ENCODE assay signal across 29 cellular contexts in the genomic region with DNA sequence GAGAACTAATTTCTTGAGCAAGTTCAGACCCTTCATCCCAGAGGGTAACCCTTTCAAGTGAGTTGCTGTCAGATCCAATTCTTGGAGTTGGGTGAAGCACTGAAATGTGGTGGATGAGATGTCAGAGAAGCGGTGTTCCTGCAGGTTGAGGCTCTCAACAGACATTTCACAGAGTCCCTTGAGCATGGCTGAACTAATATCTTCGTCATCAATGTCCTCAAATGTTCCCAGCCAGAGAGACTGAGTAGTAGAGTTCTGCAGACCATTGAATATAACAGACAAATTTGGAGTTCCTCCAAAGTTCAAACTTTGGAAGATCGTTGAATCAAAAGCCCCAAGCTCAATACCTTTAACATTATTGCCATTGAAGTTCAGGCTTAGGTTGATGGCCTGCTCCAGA. TPM values are rescaled to one million over a fixed set of nuclear protein-coding genes. Genes with fewer than 3 reads are reported as not detected.
"Had no signal": no experiment of that assay in that cellular context is flagged by ENCODE, and none has a peak within 500 bp of the region (broad histone marks: within the 10 kb centered on the region; RNA-seq: fewer than 3 reads in every experiment).

No MANE protein-coding gene starts in this region.

- DNase-seq: activated CD4-positive, alpha-beta memory T cell treated with anti-CD3 and anti-CD28 coated beads, Interleukin-2, amount 10 ng/mL, durations not matched to agents 7 days and 5 days; activated CD4-positive, alpha-beta T cell treated with anti-CD3 and anti-CD28 coated beads for 1 hour; activated CD4-positive, alpha-beta T cell treated with anti-CD3 and anti-CD28 coated beads for 4 hours; activated CD4-positive, alpha-beta T cell treated with anti-CD3 and anti-CD28 coated beads, Interleukin-2, amount 10 ng/mL, durations not matched to agents 7 days and 5 days; activated CD4-positive, alpha-beta T cell treated with anti-CD3 and anti-CD28 coated beads, Interleukin-2, amount 50 U/mL, for 4 hours; activated CD8-positive, alpha-beta memory T cell treated with anti-CD3 and anti-CD28 coated beads, Interleukin-2, amount 50 U/mL, for 48 hours; activated gamma-delta T cell; activated naive CD4-positive, alpha-beta T cell; activated naive CD4-positive, alpha-beta T cell treated with anti-CD3 and anti-CD28 coated beads, Interleukin-2, amount 10 ng/mL, durations not matched to agents 7 days and 5 days; activated naive CD8-positive, alpha-beta T cell treated with anti-CD3 and anti-CD28 coated beads, Interleukin-2, amount 10 ng/mL, durations not matched to agents 7 days and 5 days; activated T-cell treated with anti-CD3 and anti-CD28 coated beads for 4 hours; activated T-cell treated with anti-CD3 and anti-CD28 coated beads, Interleukin-2, amount 50 U/mL, for 24 hours; activated T-cell treated with anti-CD3 and anti-CD28 coated beads, Interleukin-2, amount 50 U/mL, for 72 hours; dermis blood vessel endothelial cell; effector CD4-positive, alpha-beta T cell; effector memory CD8-positive, alpha-beta T cell; erythroblast; foreskin melanocyte; T-helper 2 cell had no signal

- ATAC-seq: activated naive CD4-positive, alpha-beta T cell treated with anti-CD3 and anti-CD28 coated beads, Interleukin-2, amount 50 U/mL, for 72 hours; activated T-cell treated with anti-CD3 and anti-CD28 coated beads, Interleukin-2, amount 50 U/mL, for 72 hours; effector memory CD8-positive, alpha-beta T cell; gastroesophageal sphincter had no signal

- H3K36me3 ChIP-seq: ascending aorta, breast epithelium, cardiac muscle cell, esophagus muscularis mucosa, gastroesophageal sphincter had no signal

- H3K9me3 Mint-ChIP-seq: activated T-cell treated with anti-CD3 and anti-CD28 coated beads, Interleukin-2, amount 50 U/mL, for 24 hours; activated T-cell treated with anti-CD3 and anti-CD28 coated beads, Interleukin-2, amount 50 U/mL, for 72 hours; central memory CD8-positive, alpha-beta T cell; effector memory CD8-positive, alpha-beta T cell had no signal

- H3K27ac ChIP-seq: cardiac muscle cell, esophagus muscularis mucosa, gastroesophageal sphincter had no signal

- H3K4me3 ChIP-seq: ascending aorta, breast epithelium, cardiac muscle cell, coronary artery, esophagus muscularis mucosa, gastroesophageal sphincter had no signal

- H3K9me3 ChIP-seq: ascending aorta, breast epithelium, esophagus muscularis mucosa, gastroesophageal sphincter had no signal

- H3K4me3 Mint-ChIP-seq: activated CD4-positive, alpha-beta memory T cell treated with anti-CD3 and anti-CD28 coated beads, Interleukin-2, amount 10 ng/mL, durations not matched to agents 7 days and 5 days; activated CD4-positive, alpha-beta T cell treated with anti-CD3 and anti-CD28 coated beads, Interleukin-2, amount 10 ng/mL, durations not matched to agents 7 days and 5 days; activated naive CD4-positive, alpha-beta T cell treated with anti-CD3 and anti-CD28 coated beads, Interleukin-2, amount 10 ng/mL, durations not matched to agents 7 days and 5 days; activated naive CD8-positive, alpha-beta T cell treated with anti-CD3 and anti-CD28 coated beads, Interleukin-2, amount 10 ng/mL, durations not matched to agents 7 days and 5 days; activated T-cell treated with anti-CD3 and anti-CD28 coated beads, Interleukin-2, amount 50 U/mL, for 24 hours; activated T-cell treated with anti-CD3 and anti-CD28 coated beads, Interleukin-2, amount 50 U/mL, for 72 hours; brain; central memory CD8-positive, alpha-beta T cell; effector memory CD8-positive, alpha-beta T cell had no signal

- H3K27me3 Mint-ChIP-seq: activated CD4-positive, alpha-beta memory T cell treated with anti-CD3 and anti-CD28 coated beads, Interleukin-2, amount 10 ng/mL, durations not matched to agents 7 days and 5 days; activated CD4-positive, alpha-beta T cell treated with anti-CD3 and anti-CD28 coated beads, Interleukin-2, amount 10 ng/mL, durations not matched to agents 7 days and 5 days; activated naive CD4-positive, alpha-beta T cell treated with anti-CD3 and anti-CD28 coated beads, Interleukin-2, amount 10 ng/mL, durations not matched to agents 7 days and 5 days; activated naive CD8-positive, alpha-beta T cell treated with anti-CD3 and anti-CD28 coated beads, Interleukin-2, amount 10 ng/mL, durations not matched to agents 7 days and 5 days; activated T-cell treated with anti-CD3 and anti-CD28 coated beads, Interleukin-2, amount 50 U/mL, for 24 hours; central memory CD8-positive, alpha-beta T cell; effector memory CD8-positive, alpha-beta T cell had no signal

- H3K27ac Mint-ChIP-seq: activated CD4-positive, alpha-beta memory T cell treated with anti-CD3 and anti-CD28 coated beads, Interleukin-2, amount 10 ng/mL, durations not matched to agents 7 days and 5 days; activated CD4-positive, alpha-beta T cell treated with anti-CD3 and anti-CD28 coated beads, Interleukin-2, amount 10 ng/mL, durations not matched to agents 7 days and 5 days; activated naive CD4-positive, alpha-beta T cell treated with anti-CD3 and anti-CD28 coated beads, Interleukin-2, amount 50 U/mL, for 72 hours; activated T-cell treated with anti-CD3 and anti-CD28 coated beads, Interleukin-2, amount 50 U/mL, for 24 hours; activated T-cell treated with anti-CD3 and anti-CD28 coated beads, Interleukin-2, amount 50 U/mL, for 72 hours; brain; effector memory CD8-positive, alpha-beta T cell had no signal

- H3K36me3 Mint-ChIP-seq: brain had no signal

- H3K27me3 ChIP-seq: ascending aorta, breast epithelium, cardiac muscle cell, esophagus muscularis mucosa, gastroesophageal sphincter had no signal

RNA-seq across cellular contexts. Expression of gene CD180, which starts 12.7 kb away (rescaled TPM):
- total RNA-seq: activated naive CD4-positive, alpha-beta T cell treated with anti-CD3 and anti-CD28 coated beads, Interleukin-2, amount 50 U/mL, for 72 hours; cardiac muscle cell; dermis blood vessel endothelial cell; glomerular endothelial cell had no signal
- polyA plus RNA-seq: cardiac muscle cell had no signal
